In the genomic region with DNA sequence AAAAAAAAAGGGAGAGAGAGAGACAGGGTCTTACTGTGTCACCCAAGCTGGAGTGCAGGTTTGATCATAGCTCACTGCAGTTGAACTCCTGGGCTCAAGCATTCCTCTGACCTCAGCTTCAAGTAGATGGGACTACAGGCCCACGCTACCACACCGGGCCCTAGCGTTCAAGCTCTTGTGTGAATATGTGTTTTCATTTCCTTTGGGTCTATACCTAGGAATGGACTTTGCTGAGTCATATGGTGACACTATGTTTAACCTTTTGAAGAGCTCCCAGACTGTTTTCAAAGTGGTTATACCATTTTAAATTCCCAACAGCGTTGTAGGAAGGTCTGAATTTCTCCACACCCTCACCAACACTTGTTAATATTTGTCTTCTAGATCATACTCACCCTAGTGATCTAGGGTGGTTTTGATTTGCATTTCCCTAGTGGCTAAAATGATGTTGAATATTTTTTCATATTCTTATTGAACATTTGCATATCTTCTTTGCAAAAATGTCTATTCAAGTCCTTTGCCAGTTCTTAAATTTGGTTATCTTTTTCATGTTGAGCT, we compare ENCODE assay signal across 18 cellular contexts. TPM values are rescaled to one million over a fixed set of nuclear protein-coding genes. Genes with fewer than 3 reads are reported as not detected.
DNase-seq lines count a peak whose midpoint lies in the region; ATAC-seq and TF ChIP-seq lines count a peak whose summit lies in the region.
"Had no signal": no experiment of that assay in that cellular context is flagged by ENCODE, and none has a peak within 500 bp of the region (broad histone marks: within the 10 kb centered on the region; RNA-seq: fewer than 3 reads in every experiment).

No MANE protein-coding gene starts in this region.

- H3K9me3 ChIP-seq in PC-3 (ENCODE audit: low read length): no peaks in the 10 kb centered on the region
- no peaks in the 10 kb centered on the region for H3K9me3 ChIP-seq in upper lobe of left lung
- H3K9me3 ChIP-seq: testis had no signal

- no peaks in the 10 kb centered on the region for H4K20me1 ChIP-seq in PC-3 (ENCODE audit: low read length)

- H3K27me3 ChIP-seq in PC-3 (ENCODE audit: low read length) (no peaks in the 10 kb centered on the region), upper lobe of left lung (no peaks in the 10 kb centered on the region)
- H3K27me3 ChIP-seq: testis had no signal

- H3K4me3 ChIP-seq in PC-3 (ENCODE audit: low read length) (no peak overlapping the region), choroid plexus epithelial cell (ENCODE audit: low read depth, low read length) (no peak overlapping the region), upper lobe of left lung (no peak overlapping the region)
- H3K4me3 ChIP-seq: testis had no signal

- H3K27ac ChIP-seq in PC-3 (ENCODE audit: low read length): no peak overlapping the region
- H3K27ac ChIP-seq in upper lobe of left lung: no peak overlapping the region
- H3K27ac ChIP-seq: testis had no signal

- no peak for TF ChIP-seq CTCF in PC-3 (conservative IDR thresholded peaks at IDR 0.05; ENCODE audit: low read depth, low read length)
- TF ChIP-seq CTCF in choroid plexus epithelial cell (conservative IDR thresholded peaks at IDR 0.05; ENCODE audit: low read depth, low read length): no peak
- TF ChIP-seq CTCF in upper lobe of left lung (IDR thresholded peaks at IDR 0.05): no peak

- intact Hi-C loops in PC-3 (cut with micrococcal nuclease): no loop called here

- H3K9ac ChIP-seq in PC-3 (ENCODE audit: low read length): no peak overlapping the region

- H3F3A ChIP-seq in PC-3 (ENCODE audit: low read length, unreplicated experiment): no peaks in the 10 kb centered on the region

- BruUV-seq in PC-3 (replicated peaks; lab: Mats Ljungman, UMichigan): no TSS peak

- peak; percentile 45 for DNase-seq in Caki2 (ENCODE audit: low read depth)
- no peak for DNase-seq in PC-3
- DNase-seq in choroid plexus epithelial cell (ENCODE audit: low read depth): peak; percentile 61
- no peak for DNase-seq in upper lobe of left lung
- DNase-seq in activated CD4-positive, CD25-positive, alpha-beta regulatory T cell treated with anti-CD3 and anti-CD28 coated beads, Interleukin-2, amount 50 U/mL, for 72 hours: no peak
- no peak for DNase-seq in NCI-H1694 treated with DMSO at 0.1 percent for 48 hours (lab: John Stamatoyannopoulos, UW)
- DNase-seq: amniotic stem cell; CD8-positive, alpha-beta memory T cell; EL; islet precursor cell; NCI-H187; NCI-H345; small intestine; stimulated activated CD4-positive, alpha-beta T cell treated with anti-CD3 and anti-CD28 coated beads, Interleukin-4, amount 100 ng/mL, for 4 hours; testis had no signal

- no peaks in the 10 kb centered on the region for H3K9me2 ChIP-seq in PC-3 (replicated peaks; ENCODE audit: low read length)

- peaks cover 47% of the 10 kb centered on the region for H3K79me2 ChIP-seq in PC-3 (ENCODE audit: low read length)

- in situ Hi-C loops in Caki2 (cut with HindIII; ENCODE audit: low pct_unique_long_range_greater_than_20kb, low sequenced_read_pairs): no loop called here

- POLR2A ChIA-PET in PC-3 (lab: Charles Lee; ENCODE audit: unreplicated experiment): no interaction called here

- TF ChIP-seq EP300 in upper lobe of left lung (IDR thresholded peaks at IDR 0.05): no peak

- CTCF ChIA-PET in PC-3 (lab: Charles Lee): no interaction called here

- ATAC-seq in GM19043 (IDR thresholded peaks at IDR 0.05; ENCODE audit: low read depth, unreplicated experiment) (peak; percentile 72), PC-3 (peak; percentile 46; the same call in 1 of the 2 replicates), upper lobe of left lung (ENCODE audit: low FRiP score in 2 of 2) (no peak), GM21515 (IDR thresholded peaks at IDR 0.05; ENCODE audit: unreplicated experiment) (no peak)
- ATAC-seq: Right ventricle myocardium inferior had no signal

- H3K4me1 ChIP-seq in PC-3 (ENCODE audit: insufficient read depth, low read length) (no peaks in the 10 kb centered on the region; the same call in 1 of the 2 replicates), upper lobe of left lung (peaks cover 5 to 10% (median 6%) of the 10 kb centered on the region in 4 donors)
- H3K4me1 ChIP-seq: testis had no signal

- no peak for TF ChIP-seq POLR2A in upper lobe of left lung (IDR thresholded peaks at IDR 0.05)

- no peak overlapping the region for H2AFZ ChIP-seq in PC-3 (ENCODE audit: low read length)

- WGBS in upper lobe of left lung, 2 donors: 89 to 91% methylated on average over 4 of the region's 4 CpGs

- peaks cover 35% of the 10 kb centered on the region for H3K36me3 ChIP-seq in PC-3 (ENCODE audit: low read depth, low read length)
- H3K36me3 ChIP-seq in upper lobe of left lung: peaks cover 0 to 62% (median 20%) of the 10 kb centered on the region in 4 donors

- H3K4me2 ChIP-seq in PC-3 (ENCODE audit: low read length): no peak overlapping the region

RNA-seq across cellular contexts. Expression of gene FAF2, which starts 33.6 kb away (rescaled TPM):
- total RNA-seq in Caki2 (2014; rRNA removed; shearing (Covaris generic); ENCODE audit: low replicate concordance): 26.2 and 31.4 TPM in 2 replicates
- total RNA-seq in PC-3 (2014; rRNA removed) (51.4 TPM in 2 replicates), upper lobe of left lung (10 to 100 TPM; 11.5 to 33.0 (median 30.0) TPM)

RNA-seq across cellular contexts. Expression of gene RNF44, which starts 55.5 kb away (rescaled TPM):
- total RNA-seq in Caki2 (2014; rRNA removed; shearing (Covaris generic); ENCODE audit: low replicate concordance): 2.0 and 18.7 TPM in 2 replicates
- 19.2 and 28.3 TPM in 2 replicates for total RNA-seq in PC-3 (2014; rRNA removed)
- total RNA-seq in upper lobe of left lung: 10 to 100 TPM; 13.4 to 76.5 (median 51.7) TPM

Comparison
In these comparisons a context has a peak if more than half of its experiments do, and no peak if none do; other contexts are left out.
1. DNase-seq: peak in Caki2 (single experiment) and choroid plexus epithelial cell (single experiment); none in PC-3 (single experiment), upper lobe of left lung (0 of 2), activated CD4-positive, CD25-positive, alpha-beta regulatory T cell treated with anti-CD3 and anti-CD28 coated beads, Interleukin-2, amount 50 U/mL, for 72 hours (single experiment) and NCI-H1694 treated with DMSO at 0.1 percent for 48 hours (single experiment).
2. ATAC-seq: peak in GM19043 (single experiment) and PC-3 (single experiment); none in upper lobe of left lung (0 of 2) and GM21515 (single experiment).